In genomic region chr2:240818543-240819403, GRCh38 we compare ENCODE assay signal across 8 cellular contexts. TPM values are rescaled to one million over a fixed set of nuclear protein-coding genes. Genes with fewer than 3 reads are reported as not detected.
DNase-seq lines count a peak whose midpoint lies in the region; ATAC-seq and TF ChIP-seq lines count a peak whose summit lies in the region.

No MANE protein-coding gene starts in this region.

- no peak for ATAC-seq in HG03139 (IDR thresholded peaks at IDR 0.05; ENCODE audit: unreplicated experiment)

- peaks cover 7 to 13% of the 10 kb centered on the region in 2 donors for H3K9me3 ChIP-seq in breast epithelium

- peaks cover 14 to 56% of the 10 kb centered on the region in 2 donors for H3K27me3 ChIP-seq in breast epithelium

- DNase-seq in breast epithelium (ENCODE audit: low spot score in 2 of 2) (no peak), MCF 10A (ENCODE audit: unreplicated experiment) (no peak), caudate nucleus (lab: John Stamatoyannopoulos, UW) (peak in 32 of 61 donors; percentile 26 to 82 (median 54)), mesenteric fat pad (ENCODE audit: low spot score) (peak; percentile 85), ureter (ENCODE audit: low spot score) (peak; percentile 31), A172 (ENCODE audit: low spot score) (no peak)
- no peak for DNase-seq in stimulated activated CD4-positive, alpha-beta T cell treated with anti-CD3 and anti-CD28 coated beads, Interleukin-4, amount 100 ng/mL, for 1 hour

- peaks cover 5% of the 10 kb centered on the region for H3K9me3 Mint-ChIP-seq in MCF 10A (ENCODE audit: unreplicated experiment)

- POLR2A ChIA-PET in MCF 10A (lab: Yijun Ruan, JAX), result interaction anchor here (0.7 kb wide), 1 partner anchor 165 kb away, joined by 4 read pairs; no protein-coding TSS in a partner anchor

- peaks cover 0 to 12% of the 10 kb centered on the region in 2 donors for H3K4me1 ChIP-seq in breast epithelium

- H3K4me3 Mint-ChIP-seq in MCF 10A (ENCODE audit: unreplicated experiment), result no peak overlapping the region

- no peaks in the 10 kb centered on the region for H3K36me3 Mint-ChIP-seq in MCF 10A (ENCODE audit: insufficient read depth, unreplicated experiment)

- H3K27ac Mint-ChIP-seq in MCF 10A (ENCODE audit: low read depth, unreplicated experiment), result no peak overlapping the region

- intact Hi-C loops in breast epithelium (cut with DNase I; ENCODE audit: low total_unique reads) (no loop called here), MCF 10A (cut with micrococcal nuclease) (no loop called here)

- no peak for TF ChIP-seq POLR2A in breast epithelium (IDR thresholded peaks at IDR 0.05)

- BruUV-seq in MCF 10A (replicated peaks; lab: Mats Ljungman, UMichigan), result no TSS peak

- TF ChIP-seq CTCF in breast epithelium (IDR thresholded peaks at IDR 0.05) (no peak), MCF 10A (IDR thresholded peaks at IDR 0.05; ENCODE audit: unreplicated experiment) (no peak)

- peak overlapping the region in 2 of 3 donors; percentile 43 to 66 for H3K4me3 ChIP-seq in breast epithelium

- H3K27ac ChIP-seq in breast epithelium (no peak overlapping the region), caudate nucleus (ENCODE audit: low read depth, low read length) (peak overlapping the region; percentile 82)

- H3K27me3 Mint-ChIP-seq in MCF 10A (ENCODE audit: insufficient read depth, unreplicated experiment), result peaks cover 31% of the 10 kb centered on the region

- H3K36me3 ChIP-seq in breast epithelium, result no peaks in the 10 kb centered on the region

- no peaks in the 10 kb centered on the region for H3K4me1 Mint-ChIP-seq in MCF 10A (ENCODE audit: insufficient read depth, unreplicated experiment)

- CTCF ChIA-PET in MCF 10A (lab: Yijun Ruan, JAX), result no interaction called here

RNA-seq across cellular contexts. Expression of gene KIF1A, which starts 1.2 kb away (rescaled TPM):
- total RNA-seq in breast epithelium (under 1 TPM in 2 of 3 donors, not detected in 1; under 0.01 to 0.29 TPM), MCF 10A (2022) (not detected in 2 replicates), mesenteric fat pad (not detected), ureter (1.2 TPM)
- total RNA-seq in A172 (2014; rRNA removed; shearing (Covaris generic)), result 4.1 and 6.4 TPM in 2 replicates

RNA-seq across cellular contexts. Expression of gene AGXT, which starts 49.9 kb away (rescaled TPM):
- total RNA-seq in breast epithelium, result under 1 TPM in 1 of 3 donors, not detected in 2; under 0.01 TPM
- not detected in 2 replicates for total RNA-seq in MCF 10A (2022)
- total RNA-seq in mesenteric fat pad, result 0.32 TPM
- total RNA-seq in ureter, result 0.31 TPM
- 0.07 TPM in 1 of 2 replicates, not detected in the other for total RNA-seq in A172 (2014; rRNA removed; shearing (Covaris generic))

Comparison
In these comparisons a context has a peak if more than half of its experiments do, and no peak if none do; other contexts are left out.
1. DNase-seq: peak in caudate nucleus (32 of 61), mesenteric fat pad (single experiment) and ureter (single experiment); none in breast epithelium (0 of 2), MCF 10A (single experiment), A172 (single experiment) and stimulated activated CD4-positive, alpha-beta T cell treated with anti-CD3 and anti-CD28 coated beads, Interleukin-4, amount 100 ng/mL, for 1 hour (single experiment).